ENCODE assay signal across 30 cellular contexts in the genomic region with DNA sequence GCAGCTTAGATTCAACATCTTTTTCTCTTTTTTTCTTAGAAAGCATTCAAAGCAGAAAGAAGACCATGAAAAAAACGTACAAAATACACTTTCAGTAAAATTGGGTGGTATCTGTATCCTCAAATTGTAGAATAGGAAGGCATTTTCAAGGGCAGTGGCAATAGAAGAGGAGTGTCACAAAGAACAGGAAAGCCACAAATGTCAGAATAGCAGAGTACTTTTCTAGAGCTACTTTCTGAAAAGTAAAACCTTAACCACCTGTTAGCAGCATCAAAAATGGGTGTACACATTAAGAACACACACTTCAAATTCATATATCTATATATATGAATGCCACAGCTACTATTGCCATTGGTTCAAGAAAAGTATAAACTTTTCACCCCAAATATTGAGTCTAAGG.
"Had no signal": no experiment of that assay in that cellular context is flagged by ENCODE, and none has a peak within 500 bp of the region (broad histone marks: within the 10 kb centered on the region; RNA-seq: fewer than 3 reads in every experiment).

No MANE protein-coding gene starts in this region.

- H3K9me3 Mint-ChIP-seq: natural killer cell treated with Interleukin-12 subunit alpha and Interleukin-12 subunit beta and Interleukin-15 and Interleukin-18, amount 100 ng/mL, for 72 hours; stimulated activated effector memory CD8-positive, alpha-beta T cell treated with anti-CD3 and anti-CD28 coated beads, Interleukin-12 subunit alpha, Interleukin-12 subunit beta, amount 100 ng/mL, for 72 hours had no signal

- H3K36me3 Mint-ChIP-seq: immature natural killer cell; natural killer cell treated with Interleukin-12 subunit alpha and Interleukin-12 subunit beta and Interleukin-15 and Interleukin-18, amount 100 ng/mL, for 72 hours; stimulated activated effector memory CD8-positive, alpha-beta T cell treated with anti-CD3 and anti-CD28 coated beads, Interleukin-12 subunit alpha, Interleukin-12 subunit beta, amount 100 ng/mL, for 72 hours had no signal

- H3K4me1 Mint-ChIP-seq: mesothelial cell of epicardium, naive B cell had no signal

- H3K27ac Mint-ChIP-seq: mesothelial cell of epicardium; naive B cell; natural killer cell treated with Interleukin-12 subunit alpha and Interleukin-12 subunit beta and Interleukin-15 and Interleukin-18, amount 100 ng/mL, for 72 hours; stimulated activated effector memory CD8-positive, alpha-beta T cell treated with anti-CD3 and anti-CD28 coated beads, Interleukin-12 subunit alpha, Interleukin-12 subunit beta, amount 100 ng/mL, for 72 hours; stimulated activated naive CD8-positive, alpha-beta T cell treated with anti-CD3 and anti-CD28 coated beads, Interleukin-15, Interleukin-2, amounts not matched to agents 100 ng/mL and 50 ng/mL, for 24 hours; type B pancreatic cell had no signal

- H3K27me3 Mint-ChIP-seq: stimulated activated naive CD8-positive, alpha-beta T cell treated with anti-CD3 and anti-CD28 coated beads, Interleukin-15, Interleukin-2, amounts not matched to agents 100 ng/mL and 50 ng/mL, for 24 hours; type B pancreatic cell had no signal

- H3K9me3 ChIP-seq: pancreas, prostate gland, suprapubic skin, thoracic aorta, tibial artery, uterus had no signal

- DNase-seq: hypothalamus; immature natural killer cell; kidney; left colon; left lung; mesendoderm; naive B cell; nucleus accumbens; pancreas; posterior cingulate gyrus; retina; right cardiac atrium; stimulated activated CD4-positive, alpha-beta T cell treated with anti-CD3 and anti-CD28 coated beads, Interleukin-12 subunit alpha, Interleukin-12 subunit beta, amount 100 ng/mL, for 4 hours; stimulated activated CD4-positive, alpha-beta T cell treated with anti-CD3 and anti-CD28 coated beads, Interleukin-15, amount 100 ng/mL, for 24 hours; stimulated activated CD4-positive, alpha-beta T cell treated with anti-CD3 and anti-CD28 coated beads, Interleukin-2, amount 100 ng/mL, for 24 hours; stimulated activated CD4-positive, alpha-beta T cell treated with anti-CD3 and anti-CD28 coated beads, Interleukin-4, amount 100 ng/mL, for 1 hour; stimulated activated naive CD4-positive, alpha-beta T cell; tibial artery; uterus had no signal

- H3K27me3 ChIP-seq: left lung, pancreas, suprapubic skin, tibial artery, uterus had no signal

- H3K4me3 ChIP-seq: left lung, lung, pancreas, prostate gland, skin epidermis, suprapubic skin, thoracic aorta, tibial artery, uterus had no signal

- ATAC-seq: left colon; left lung; natural killer cell treated with Interleukin-12 subunit alpha and Interleukin-12 subunit beta and Interleukin-15 and Interleukin-18, amount 100 ng/mL, for 72 hours; pancreas; right cardiac atrium; sciatic nerve; stimulated activated effector memory CD8-positive, alpha-beta T cell treated with anti-CD3 and anti-CD28 coated beads, Interleukin-12 subunit alpha, Interleukin-12 subunit beta, amount 100 ng/mL, for 72 hours had no signal

- H3K4me3 Mint-ChIP-seq: immature natural killer cell; mesothelial cell of epicardium; naive B cell; natural killer cell treated with Interleukin-12 subunit alpha and Interleukin-12 subunit beta and Interleukin-15 and Interleukin-18, amount 100 ng/mL, for 72 hours; stimulated activated effector memory CD8-positive, alpha-beta T cell treated with anti-CD3 and anti-CD28 coated beads, Interleukin-12 subunit alpha, Interleukin-12 subunit beta, amount 100 ng/mL, for 72 hours; stimulated activated naive CD8-positive, alpha-beta T cell treated with anti-CD3 and anti-CD28 coated beads, Interleukin-15, Interleukin-2, amounts not matched to agents 100 ng/mL and 50 ng/mL, for 24 hours; type B pancreatic cell had no signal

- H3K36me3 ChIP-seq: left lung, pancreas, prostate gland, suprapubic skin, thoracic aorta, tibial artery, uterus had no signal

- H3K4me1 ChIP-seq: left lung, pancreas, prostate gland, suprapubic skin, tibial artery, uterus had no signal

- H3K27ac ChIP-seq: left lung, pancreas, prostate gland, skin epidermis, suprapubic skin, thoracic aorta, tibial artery, uterus had no signal
